In genomic region chr11:65236194-65237059, GRCh38 we compare ENCODE assay signal across 26 cellular contexts. TPM values are rescaled to one million over a fixed set of nuclear protein-coding genes. Genes with fewer than 3 reads are reported as not detected.
DNase-seq lines count a peak whose midpoint lies in the region; ATAC-seq, FAIRE-seq and TF ChIP-seq lines count a peak whose summit lies in the region.
"Had no signal": no experiment of that assay in that cellular context is flagged by ENCODE, and none has a peak within 500 bp of the region (broad histone marks: within the 10 kb centered on the region; RNA-seq: fewer than 3 reads in every experiment).

No MANE protein-coding gene starts in this region.

- intact Hi-C loops in activated CD8-positive, alpha-beta T cell treated with anti-CD3 and anti-CD28 coated beads for 36 hours (cut with micrococcal nuclease), result no loop called here
- intact Hi-C loops in K562 (cut with micrococcal nuclease), result no loop called here
- intact Hi-C loops in pancreas (cut with DNase I), result no loop called here

- H3K27ac Mint-ChIP-seq in activated CD8-positive, alpha-beta T cell treated with anti-CD3 and anti-CD28 coated beads, Interleukin-2, amount 10 ng/mL, durations not matched to agents 7 days and 5 days, result no peak overlapping the region
- H3K27ac Mint-ChIP-seq in activated CD8-positive, alpha-beta T cell treated with anti-CD3 and anti-CD28 coated beads for 36 hours, result no peak overlapping the region
- H3K27ac Mint-ChIP-seq in nephron progenitor cell, result peak overlapping the region; percentile 33
- H3K27ac Mint-ChIP-seq in stimulated activated effector memory CD8-positive, alpha-beta T cell treated with anti-CD3 and anti-CD28 coated beads, Interleukin-12 subunit alpha, Interleukin-12 subunit beta, amount 100 ng/mL, for 72 hours, result no peak overlapping the region
- H3K27ac Mint-ChIP-seq in activated T-helper 17 cell treated with anti-CD3 and anti-CD28 coated beads, Interleukin-2, amount 50 U/mL, for 72 hours, result no peak overlapping the region
- H3K27ac Mint-ChIP-seq: CD14-positive monocyte had no signal

- no peak for TF ChIP-seq EP300 in K562 (IDR thresholded peaks at IDR 0.05; ENCODE audit: low read length)

- H3K4me3 Mint-ChIP-seq in activated CD8-positive, alpha-beta T cell treated with anti-CD3 and anti-CD28 coated beads, Interleukin-2, amount 10 ng/mL, durations not matched to agents 7 days and 5 days, result no peak overlapping the region
- H3K4me3 Mint-ChIP-seq in activated CD8-positive, alpha-beta T cell treated with anti-CD3 and anti-CD28 coated beads for 36 hours, result no peak overlapping the region
- no peak overlapping the region for H3K4me3 Mint-ChIP-seq in nephron progenitor cell
- no peak overlapping the region for H3K4me3 Mint-ChIP-seq in stimulated activated effector memory CD8-positive, alpha-beta T cell treated with anti-CD3 and anti-CD28 coated beads, Interleukin-12 subunit alpha, Interleukin-12 subunit beta, amount 100 ng/mL, for 72 hours
- H3K4me3 Mint-ChIP-seq in activated T-helper 17 cell treated with anti-CD3 and anti-CD28 coated beads, Interleukin-2, amount 50 U/mL, for 72 hours, result no peak overlapping the region
- H3K4me3 Mint-ChIP-seq: CD14-positive monocyte had no signal

- in situ Hi-C loops in K562 (cut with MboI), result no loop called here

- peak overlapping the region in 1 of 2 experiments; percentile 71; a peak in 2 of 4 replicates for H3K9ac ChIP-seq in K562 (ENCODE audit: insufficient read depth in 1 of 2, low read depth in 2 of 2, low read length in 2 of 2)

- TF ChIP-seq RAD21 in K562 (CRISPR knock-in tag; conservative IDR thresholded peaks at IDR 0.05 in 1 of 2, IDR thresholded peaks at IDR 0.05 in 1 of 2), result no peak

- no peaks in the 10 kb centered on the region for H3K79me2 ChIP-seq in K562 (ENCODE audit: control insufficient read depth, insufficient read depth, low read length)

- no peak for DNase-seq in activated CD8-positive, alpha-beta T cell treated with anti-CD3 and anti-CD28 coated beads, Interleukin-2, amount 10 ng/mL, durations not matched to agents 7 days and 5 days
- no peak for DNase-seq in activated CD8-positive, alpha-beta T cell treated with anti-CD3 and anti-CD28 coated beads for 36 hours
- no peak for DNase-seq in K562 (ENCODE audit: extremely low read depth in 1 of 4, low spot score in 3 of 4)
- DNase-seq in nephron progenitor cell, result no peak
- DNase-seq in stimulated activated effector memory CD8-positive, alpha-beta T cell treated with anti-CD3 and anti-CD28 coated beads, Interleukin-12 subunit alpha, Interleukin-12 subunit beta, amount 100 ng/mL, for 72 hours (ENCODE audit: low spot score in 2 of 2), result no peak
- DNase-seq in GDM1 (lab: John Stamatoyannopoulos, UW), result no peak
- no peak for DNase-seq in pancreas
- DNase-seq: ACHN, BE2C, DMS153, DND-41, H7, KG1, MM.1S, NCI-H2029, NCI-H446, NCI-H524 treated with DMSO at 0.1 percent for 48 hours, NCI-H774, PC-9, RPMI8226, SHP77 had no signal

- H3K4me1 ChIP-seq in K562 (replicated peaks in 1 of 2; ENCODE audit: control insufficient read depth in 2 of 2, insufficient read depth in 2 of 2, low read length in 2 of 2) (peaks cover 0 to 11% of the 10 kb centered on the region in 2 experiments; a peak in 2 of 5 replicates), pancreas (no peaks in the 10 kb centered on the region)
- H3K4me1 ChIP-seq: BE2C had no signal

- H3K27ac ChIP-seq in K562 (ENCODE audit: extremely low read depth, low read depth, low read length), result no peak overlapping the region
- H3K27ac ChIP-seq in pancreas, result no peak overlapping the region
- H3K27ac ChIP-seq: 22Rv1, PC-9 had no signal

- no peak for TF ChIP-seq POLR2A in K562 (conservative IDR thresholded peaks at IDR 0.05)

- H3K27me3 ChIP-seq in K562 (ENCODE audit: control insufficient read depth in 2 of 2, insufficient read depth in 2 of 2, low read length in 2 of 2) (peaks cover 0 to 10% of the 10 kb centered on the region in 2 experiments; a peak in 1 of 5 replicates), pancreas (no peaks in the 10 kb centered on the region)
- H3K27me3 ChIP-seq: BE2C had no signal

- H3K9me3 Mint-ChIP-seq in activated CD8-positive, alpha-beta T cell treated with anti-CD3 and anti-CD28 coated beads, Interleukin-2, amount 10 ng/mL, durations not matched to agents 7 days and 5 days (ENCODE audit: insufficient read depth), result no peaks in the 10 kb centered on the region
- H3K9me3 Mint-ChIP-seq in activated CD8-positive, alpha-beta T cell treated with anti-CD3 and anti-CD28 coated beads for 36 hours, result no peaks in the 10 kb centered on the region
- H3K9me3 Mint-ChIP-seq in nephron progenitor cell, result no peaks in the 10 kb centered on the region
- H3K9me3 Mint-ChIP-seq in stimulated activated effector memory CD8-positive, alpha-beta T cell treated with anti-CD3 and anti-CD28 coated beads, Interleukin-12 subunit alpha, Interleukin-12 subunit beta, amount 100 ng/mL, for 72 hours, result no peaks in the 10 kb centered on the region
- no peaks in the 10 kb centered on the region for H3K9me3 Mint-ChIP-seq in activated T-helper 17 cell treated with anti-CD3 and anti-CD28 coated beads, Interleukin-2, amount 50 U/mL, for 72 hours

- H3K36me3 ChIP-seq in K562 (ENCODE audit: control insufficient read depth, insufficient read depth, low read length) (no peaks in the 10 kb centered on the region), pancreas (no peaks in the 10 kb centered on the region)
- H3K36me3 ChIP-seq: BE2C had no signal

- CTCF ChIA-PET in activated CD8-positive, alpha-beta T cell treated with anti-CD3 and anti-CD28 coated beads, Interleukin-2, amount 10 ng/mL, durations not matched to agents 7 days and 5 days (lab: Charles Lee), result interaction anchor here (2.0 kb wide), 1 partner anchor 11 kb away, joined by 6 read pairs; no protein-coding TSS in a partner anchor
- CTCF ChIA-PET in activated CD8-positive, alpha-beta T cell treated with anti-CD3 and anti-CD28 coated beads for 36 hours (lab: Charles Lee), result interaction anchor here (0.6 to 1.4 kb wide), 2 partner anchors 10 to 95 kb away, joined by 4 to 7 read pairs; no protein-coding TSS in a partner anchor
- CTCF ChIA-PET in K562 (lab: Yijun Ruan, JAX; ENCODE audit: low intra/inter-chr PET ratio), result no interaction called here

- no peaks in the 10 kb centered on the region for H3K4me1 Mint-ChIP-seq in activated CD8-positive, alpha-beta T cell treated with anti-CD3 and anti-CD28 coated beads, Interleukin-2, amount 10 ng/mL, durations not matched to agents 7 days and 5 days (ENCODE audit: low read depth)
- H3K4me1 Mint-ChIP-seq in activated CD8-positive, alpha-beta T cell treated with anti-CD3 and anti-CD28 coated beads for 36 hours (ENCODE audit: low read depth), result no peaks in the 10 kb centered on the region
- peaks cover 15% of the 10 kb centered on the region for H3K4me1 Mint-ChIP-seq in nephron progenitor cell
- H3K4me1 Mint-ChIP-seq in stimulated activated effector memory CD8-positive, alpha-beta T cell treated with anti-CD3 and anti-CD28 coated beads, Interleukin-12 subunit alpha, Interleukin-12 subunit beta, amount 100 ng/mL, for 72 hours, result no peaks in the 10 kb centered on the region
- H3K4me1 Mint-ChIP-seq in activated T-helper 17 cell treated with anti-CD3 and anti-CD28 coated beads, Interleukin-2, amount 50 U/mL, for 72 hours, result no peaks in the 10 kb centered on the region
- H3K4me1 Mint-ChIP-seq: CD14-positive monocyte had no signal

- WGBS in K562 (ENCODE audit: insufficient coverage, low coverage, missing lambda C conversion rate), result 21% methylated on average over 21 of the region's 23 CpGs
- WGBS in pancreas, 2 donors, result 71 to 77% methylated on average over 21 to 23 of the region's 23 CpGs

- no peaks in the 10 kb centered on the region for H3K9me1 ChIP-seq in K562 (ENCODE audit: control insufficient read depth, insufficient read depth, low read length)

- POLR2A ChIA-PET in activated CD8-positive, alpha-beta T cell treated with anti-CD3 and anti-CD28 coated beads, Interleukin-2, amount 10 ng/mL, durations not matched to agents 7 days and 5 days (lab: Charles Lee), result no interaction called here
- POLR2A ChIA-PET in activated CD8-positive, alpha-beta T cell treated with anti-CD3 and anti-CD28 coated beads for 36 hours (lab: Charles Lee), result no interaction called here
- POLR2A ChIA-PET in K562 (lab: Yijun Ruan, JAX), result interaction anchor here (0.5 to 1.2 kb wide), 4 partner anchors 12 to 441 kb away, joined by 3 to 4 read pairs (median 4); no protein-coding TSS in a partner anchor

- TF ChIP-seq CTCF in activated CD8-positive, alpha-beta T cell treated with anti-CD3 and anti-CD28 coated beads for 36 hours (IDR thresholded peaks at IDR 0.05), result no peak
- TF ChIP-seq CTCF in K562 (IDR thresholded peaks at IDR 0.05 in 2 of 3, conservative IDR thresholded peaks at IDR 0.05 in 1 of 3; ENCODE audit: insufficient read depth in 2 of 3, low read depth in 1 of 3, low read length in 3 of 3), result no peak
- TF ChIP-seq CTCF in nephron progenitor cell (IDR thresholded peaks at IDR 0.05), result no peak
- TF ChIP-seq CTCF in pancreas (IDR thresholded peaks at IDR 0.05), result no peak

- H3K36me3 Mint-ChIP-seq in activated CD8-positive, alpha-beta T cell treated with anti-CD3 and anti-CD28 coated beads, Interleukin-2, amount 10 ng/mL, durations not matched to agents 7 days and 5 days (ENCODE audit: low read depth), result no peaks in the 10 kb centered on the region
- no peaks in the 10 kb centered on the region for H3K36me3 Mint-ChIP-seq in activated CD8-positive, alpha-beta T cell treated with anti-CD3 and anti-CD28 coated beads for 36 hours (ENCODE audit: low read depth)
- no peaks in the 10 kb centered on the region for H3K36me3 Mint-ChIP-seq in nephron progenitor cell (ENCODE audit: low read depth)
- H3K36me3 Mint-ChIP-seq in stimulated activated effector memory CD8-positive, alpha-beta T cell treated with anti-CD3 and anti-CD28 coated beads, Interleukin-12 subunit alpha, Interleukin-12 subunit beta, amount 100 ng/mL, for 72 hours, result no peaks in the 10 kb centered on the region
- H3K36me3 Mint-ChIP-seq in activated T-helper 17 cell treated with anti-CD3 and anti-CD28 coated beads, Interleukin-2, amount 50 U/mL, for 72 hours (ENCODE audit: low read depth), result no peaks in the 10 kb centered on the region
- H3K36me3 Mint-ChIP-seq: CD14-positive monocyte had no signal

- H4K20me1 ChIP-seq in K562 (replicated peaks; ENCODE audit: control insufficient read depth, insufficient read depth, low read length), result no peaks in the 10 kb centered on the region

- H3K4me2 ChIP-seq in K562 (ENCODE audit: insufficient read depth, low read length), result no peak overlapping the region
- H3K4me2 ChIP-seq: PC-9 had no signal

- no peaks in the 10 kb centered on the region for H3K27me3 Mint-ChIP-seq in activated CD8-positive, alpha-beta T cell treated with anti-CD3 and anti-CD28 coated beads, Interleukin-2, amount 10 ng/mL, durations not matched to agents 7 days and 5 days (ENCODE audit: low read depth)
- H3K27me3 Mint-ChIP-seq in activated CD8-positive, alpha-beta T cell treated with anti-CD3 and anti-CD28 coated beads for 36 hours, result no peaks in the 10 kb centered on the region
- peaks cover 11% of the 10 kb centered on the region for H3K27me3 Mint-ChIP-seq in nephron progenitor cell (ENCODE audit: low read depth, poor library complexity)
- no peaks in the 10 kb centered on the region for H3K27me3 Mint-ChIP-seq in activated T-helper 17 cell treated with anti-CD3 and anti-CD28 coated beads, Interleukin-2, amount 50 U/mL, for 72 hours

- FAIRE-seq in K562 (lab: Jason Lieb, UNC) (no peak), pancreas (lab: Jason Lieb, UNC) (no peak)
- FAIRE-seq: GM19239, HTR-8/SVneo had no signal

- no peak overlapping the region for H3K4me3 ChIP-seq in K562
- H3K4me3 ChIP-seq in pancreas, result no peak overlapping the region
- H3K4me3 ChIP-seq: PC-9 had no signal

- peak; percentile 30 for ATAC-seq in activated CD8-positive, alpha-beta T cell treated with anti-CD3 and anti-CD28 coated beads, Interleukin-2, amount 10 ng/mL, durations not matched to agents 7 days and 5 days
- ATAC-seq in activated CD8-positive, alpha-beta T cell treated with anti-CD3 and anti-CD28 coated beads for 36 hours, result no peak
- peak; percentile 50 for ATAC-seq in K562
- ATAC-seq in stimulated activated effector memory CD8-positive, alpha-beta T cell treated with anti-CD3 and anti-CD28 coated beads, Interleukin-12 subunit alpha, Interleukin-12 subunit beta, amount 100 ng/mL, for 72 hours, result peak; percentile 28
- ATAC-seq in activated T-helper 17 cell treated with anti-CD3 and anti-CD28 coated beads, Interleukin-2, amount 50 U/mL, for 72 hours (replicated peaks), result no peak
- no peak for ATAC-seq in pancreas

- no TSS peak for BruUV-seq in K562 (replicated peaks; lab: Mats Ljungman, UMichigan)

- H3K9me3 ChIP-seq in K562 (replicated peaks; ENCODE audit: control insufficient read depth, insufficient read depth, low read depth, low read length) (no peaks in the 10 kb centered on the region), pancreas (no peaks in the 10 kb centered on the region)
- H3K9me3 ChIP-seq: BE2C had no signal

- no peak overlapping the region for H2AFZ ChIP-seq in K562 (ENCODE audit: low read depth, low read length)
- H2AFZ ChIP-seq: PC-9 had no signal

RNA-seq across cellular contexts. Expression of gene POLA2, which starts 25.3 kb away (rescaled TPM):
- total RNA-seq in activated CD8-positive, alpha-beta T cell treated with anti-CD3 and anti-CD28 coated beads, Interleukin-2, amount 10 ng/mL, durations not matched to agents 7 days and 5 days, result 10 to 100 TPM; 63.6 to 76.1 TPM
- total RNA-seq in activated CD8-positive, alpha-beta T cell treated with anti-CD3 and anti-CD28 coated beads for 36 hours, result 10 to 100 TPM; 55.2 to 63.8 TPM
- total RNA-seq in K562 (2011; cell fraction: chromatin; rRNA removed; ENCODE audit: low replicate concordance), result 265 and 326 TPM in 2 replicates
- 95.2 and 116 TPM in 2 replicates for total RNA-seq in K562 (2011; cell fraction: nucleolus; rRNA removed)
- 147 and 156 TPM in 2 replicates for total RNA-seq in K562 (2011; cell fraction: nucleoplasm; rRNA removed)
- 35.0 and 37.1 TPM in 2 replicates for total RNA-seq in K562 (2014; rRNA removed)
- total RNA-seq in K562 (2014; rRNA removed; fragmentation: Illumina TruSeq; extraction: Trizol), result 49.4 and 50.7 TPM in 2 replicates
- 47.5 and 52.5 TPM in 2 replicates for total RNA-seq in K562 (2015; rRNA removed; fragmentation: Illumina TruSeq; extraction: Trizol)
- total RNA-seq in K562 (2021), result 43.2 and 46.7 TPM in 2 replicates
- 114 and 134 TPM in 2 replicates for polyA plus RNA-seq in K562 (2011; rRNA removed)
- 93.4 and 98.1 TPM in 2 replicates for polyA plus RNA-seq in K562 (2011; cell fraction: cytosol; rRNA removed)
- 150 and 166 TPM in 2 replicates for polyA plus RNA-seq in K562 (2011; cell fraction: nucleus; rRNA removed)
- polyA plus RNA-seq in K562 (2012), result 38.7 and 48.5 TPM in 2 replicates
- 92.7 and 113 TPM in 2 replicates for polyA plus RNA-seq in K562 (2014; fragmentation: Illumina TruSeq; extraction: Trizol)
- 1 to 10 TPM; 2.7 to 5.6 TPM for polyA plus RNA-seq in K562 (2014; fragmentation: Nextera tagmentation; extraction: Ambion mirVana)
- polyA plus RNA-seq in K562 (2014; rRNA removed), result 44.4 and 52.8 TPM in 2 replicates
- polyA minus RNA-seq in K562 (2011; rRNA and poly(A)+ RNA removed), result 120 and 125 TPM in 2 replicates
- polyA minus RNA-seq in K562 (2011; cell fraction: cytosol; rRNA and poly(A)+ RNA removed), result 44.7 and 51.1 TPM in 2 replicates
- polyA minus RNA-seq in K562 (2011; cell fraction: nucleus; rRNA and poly(A)+ RNA removed), result 49.7 and 85.1 TPM in 2 replicates
- 10 to 100 TPM; 54.6 to 64.1 TPM for total RNA-seq in activated T-helper 17 cell treated with anti-CD3 and anti-CD28 coated beads, Interleukin-2, amount 50 U/mL, for 72 hours
- total RNA-seq in pancreas, result 1 to 10 TPM; 3.1 to 6.4 (median 4.6) TPM
- polyA plus RNA-seq in pancreas, result 1 to 10 TPM; 6.8 to 7.5 TPM

RNA-seq across cellular contexts. Expression of gene CAPN1, which starts 54.7 kb away (rescaled TPM):
- 100 to 1,000 TPM; 170 to 179 TPM for total RNA-seq in activated CD8-positive, alpha-beta T cell treated with anti-CD3 and anti-CD28 coated beads, Interleukin-2, amount 10 ng/mL, durations not matched to agents 7 days and 5 days
- 10 to 100 TPM; 72.6 to 74.7 TPM for total RNA-seq in activated CD8-positive, alpha-beta T cell treated with anti-CD3 and anti-CD28 coated beads for 36 hours
- total RNA-seq in K562 (2011; cell fraction: chromatin; rRNA removed; ENCODE audit: low replicate concordance), result 216 and 541 TPM in 2 replicates
- 238 and 253 TPM in 2 replicates for total RNA-seq in K562 (2011; cell fraction: nucleolus; rRNA removed)
- total RNA-seq in K562 (2011; cell fraction: nucleoplasm; rRNA removed), result 194 and 215 TPM in 2 replicates
- 112 and 116 TPM in 2 replicates for total RNA-seq in K562 (2014; rRNA removed)
- total RNA-seq in K562 (2014; rRNA removed; fragmentation: Illumina TruSeq; extraction: Trizol), result 21.7 and 24.8 TPM in 2 replicates
- 51.5 and 52.2 TPM in 2 replicates for total RNA-seq in K562 (2015; rRNA removed; fragmentation: Illumina TruSeq; extraction: Trizol)
- 195 and 199 TPM in 2 replicates for total RNA-seq in K562 (2021)
- 61.6 and 138 TPM in 2 replicates for polyA plus RNA-seq in K562 (2011; rRNA removed)
- 70.1 and 167 TPM in 2 replicates for polyA plus RNA-seq in K562 (2011; cell fraction: cytosol; rRNA removed)
- polyA plus RNA-seq in K562 (2011; cell fraction: nucleus; rRNA removed), result 212 and 301 TPM in 2 replicates
- polyA plus RNA-seq in K562 (2012), result 106 and 148 TPM in 2 replicates
- polyA plus RNA-seq in K562 (2014; fragmentation: Illumina TruSeq; extraction: Trizol), result 143 and 183 TPM in 2 replicates
- 1 to 10 TPM; 3.5 to 6.0 TPM for polyA plus RNA-seq in K562 (2014; fragmentation: Nextera tagmentation; extraction: Ambion mirVana)
- 112 and 133 TPM in 2 replicates for polyA plus RNA-seq in K562 (2014; rRNA removed)
- polyA minus RNA-seq in K562 (2011; rRNA and poly(A)+ RNA removed), result 53.1 and 54.9 TPM in 2 replicates
- 100 and 118 TPM in 2 replicates for polyA minus RNA-seq in K562 (2011; cell fraction: cytosol; rRNA and poly(A)+ RNA removed)
- polyA minus RNA-seq in K562 (2011; cell fraction: nucleus; rRNA and poly(A)+ RNA removed), result 61.7 and 93.0 TPM in 2 replicates
- 100 to 1,000 TPM; 143 to 150 TPM for total RNA-seq in activated T-helper 17 cell treated with anti-CD3 and anti-CD28 coated beads, Interleukin-2, amount 50 U/mL, for 72 hours
- total RNA-seq in pancreas, result 100 to 1,000 TPM; 103 to 139 (median 107) TPM
- 100 to 1,000 TPM; 111 to 144 TPM for polyA plus RNA-seq in pancreas

Comparison
In these comparisons a context has a peak if more than half of its experiments do, and no peak if none do; other contexts are left out.
1. ATAC-seq: peak in activated CD8-positive, alpha-beta T cell treated with anti-CD3 and anti-CD28 coated beads, Interleukin-2, amount 10 ng/mL, durations not matched to agents 7 days and 5 days (single experiment), K562 (single experiment) and stimulated activated effector memory CD8-positive, alpha-beta T cell treated with anti-CD3 and anti-CD28 coated beads, Interleukin-12 subunit alpha, Interleukin-12 subunit beta, amount 100 ng/mL, for 72 hours (single experiment); none in activated CD8-positive, alpha-beta T cell treated with anti-CD3 and anti-CD28 coated beads for 36 hours (single experiment), activated T-helper 17 cell treated with anti-CD3 and anti-CD28 coated beads, Interleukin-2, amount 50 U/mL, for 72 hours (single experiment) and pancreas (0 of 4).
2. RNA of gene POLA2, which starts 25.3 kb away (total RNA-seq): 63.6 to 76.1 TPM in activated CD8-positive, alpha-beta T cell treated with anti-CD3 and anti-CD28 coated beads, Interleukin-2, amount 10 ng/mL, durations not matched to agents 7 days and 5 days, 54.6 to 64.1 TPM in activated T-helper 17 cell treated with anti-CD3 and anti-CD28 coated beads, Interleukin-2, amount 50 U/mL, for 72 hours, 55.2 to 63.8 TPM in activated CD8-positive, alpha-beta T cell treated with anti-CD3 and anti-CD28 coated beads for 36 hours and 35.0 to 326 TPM in K562; 3.1 to 6.4 TPM in pancreas; every median in the first group is over 4 times any median in the second.